8 cellular contexts compared by ENCODE assay signal in the genomic region with DNA sequence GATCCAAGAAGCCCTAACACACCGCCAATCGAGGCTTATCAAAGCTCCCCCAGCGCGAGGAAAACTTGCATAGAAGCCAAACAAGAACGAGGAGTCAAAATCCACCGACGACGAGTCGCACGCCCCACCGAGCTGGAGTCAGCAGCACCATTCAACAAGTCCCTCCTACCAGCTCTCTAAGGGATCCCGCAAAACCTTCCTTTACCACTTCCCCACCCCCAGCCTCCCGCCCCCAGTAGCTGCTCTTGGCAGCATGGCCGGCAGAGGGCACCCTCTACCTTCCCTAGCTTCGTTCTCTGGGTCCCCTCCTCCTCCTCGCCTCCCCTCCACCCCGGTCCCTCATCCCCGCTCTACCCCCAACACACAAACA. TPM values are rescaled to one million over a fixed set of nuclear protein-coding genes. Genes with fewer than 3 reads are reported as not detected.
DNase-seq lines count a peak whose midpoint lies in the region; ATAC-seq and TF ChIP-seq lines count a peak whose summit lies in the region.

No MANE protein-coding gene starts in this region.

- intact Hi-C loops in heart right ventricle (cut with DNase I) = loop anchor here in 8 of 10 donors (1.0 to 10.0 kb wide), 14 partner anchors 47 to 1636 kb away; no protein-coding TSS in a partner anchor

- H3K27me3 ChIP-seq in HUES6 (ENCODE audit: control insufficient read depth, insufficient read depth, low read length) (peaks cover 46% of the 10 kb centered on the region), heart right ventricle (peaks cover 3 to 89% (median 53%) of the 10 kb centered on the region in 7 donors), rectal smooth muscle tissue (ENCODE audit: control insufficient read depth, insufficient read depth, low read length) (peaks cover 13% of the 10 kb centered on the region)

- H3K4me3 ChIP-seq in HUES6 (ENCODE audit: low read depth, low read length) = peak overlapping the region; percentile 79
- H3K4me3 ChIP-seq in heart right ventricle = peak overlapping the region in 9 of 10 donors; percentile 55 to 68 (median 62)
- H3K4me3 ChIP-seq in rectal smooth muscle tissue (ENCODE audit: low read length) = peak overlapping the region; percentile 48

- H3K9me3 ChIP-seq in HUES6 (ENCODE audit: control insufficient read depth, insufficient read depth, low read depth, low read length) (no peaks in the 10 kb centered on the region), heart right ventricle (no peaks in the 10 kb centered on the region)

- DNase-seq in ELF-1 (ENCODE audit: low read depth, low spot score) (peak; percentile 94), SHP77 treated with DMSO at 0.1 percent for 48 hours (lab: John Stamatoyannopoulos, UW) (peak; percentile 9), heart right ventricle (peak; percentile 77 to 78), cortex of kidney (lab: John Stamatoyannopoulos, UW) (no peak)
- peak; percentile 65 for DNase-seq in activated naive CD8-positive, alpha-beta T cell treated with anti-CD3 and anti-CD28 coated beads for 36 hours

- peak overlapping the region; percentile 50 for H3K4me3 Mint-ChIP-seq in activated naive CD8-positive, alpha-beta T cell treated with anti-CD3 and anti-CD28 coated beads for 36 hours

- ATAC-seq in GM21528 (IDR thresholded peaks at IDR 0.05; ENCODE audit: low FRiP score, unreplicated experiment) (peak; percentile 58), heart right ventricle (peak; percentile 80 to 95 (median 92))

- no peak overlapping the region for H3K27ac Mint-ChIP-seq in activated naive CD8-positive, alpha-beta T cell treated with anti-CD3 and anti-CD28 coated beads for 36 hours

- no peaks in the 10 kb centered on the region for H3K36me3 Mint-ChIP-seq in activated naive CD8-positive, alpha-beta T cell treated with anti-CD3 and anti-CD28 coated beads for 36 hours

- no peaks in the 10 kb centered on the region for H3K9me3 Mint-ChIP-seq in activated naive CD8-positive, alpha-beta T cell treated with anti-CD3 and anti-CD28 coated beads for 36 hours

- H3K9ac ChIP-seq in HUES6 (ENCODE audit: low read length) = peak overlapping the region; percentile 72
- no peak overlapping the region for H3K9ac ChIP-seq in rectal smooth muscle tissue (ENCODE audit: low read length)

- H3K27ac ChIP-seq in HUES6 (ENCODE audit: low read depth, low read length) (peak overlapping the region; percentile 15; the same call in 1 of the 2 replicates), heart right ventricle (peak overlapping the region in 7 of 10 donors; percentile 18 to 87 (median 75)), rectal smooth muscle tissue (ENCODE audit: low read depth, low read length) (no peak overlapping the region)

- H3K36me3 ChIP-seq in HUES6 (ENCODE audit: control insufficient read depth, insufficient read depth, low read length) = no peaks in the 10 kb centered on the region
- no peaks in the 10 kb centered on the region for H3K36me3 ChIP-seq in heart right ventricle
- H3K36me3 ChIP-seq in rectal smooth muscle tissue (ENCODE audit: control insufficient read depth, insufficient read depth, low read length) = no peaks in the 10 kb centered on the region

- peaks cover 62% of the 10 kb centered on the region for H3K4me1 ChIP-seq in HUES6 (ENCODE audit: control insufficient read depth, insufficient read depth, low read length)
- peaks cover 0 to 32% (median 21%) of the 10 kb centered on the region in 9 donors for H3K4me1 ChIP-seq in heart right ventricle
- H3K4me1 ChIP-seq in rectal smooth muscle tissue (ENCODE audit: control insufficient read depth, insufficient read depth, low read length) = peaks cover 3% of the 10 kb centered on the region

- peak; percentile 57 to 84 (median 76) for TF ChIP-seq CTCF in heart right ventricle (IDR thresholded peaks at IDR 0.05)

- H3K4me1 Mint-ChIP-seq in activated naive CD8-positive, alpha-beta T cell treated with anti-CD3 and anti-CD28 coated beads for 36 hours = peaks cover 25% of the 10 kb centered on the region

- WGBS in heart right ventricle, 2 donors = 0% methylated on average over 18 of the region's 18 CpGs

- H3K27me3 Mint-ChIP-seq in activated naive CD8-positive, alpha-beta T cell treated with anti-CD3 and anti-CD28 coated beads for 36 hours = peaks cover 84% of the 10 kb centered on the region

RNA-seq across cellular contexts. Expression of a gene that starts 1.4 kb away (rescaled TPM):
- total RNA-seq in activated naive CD8-positive, alpha-beta T cell treated with anti-CD3 and anti-CD28 coated beads for 36 hours = not detected
- 10 to 100 TPM in 2 of 10 donors, 1 to 10 TPM in 7, under 1 TPM in 1; 0.67 to 19.1 (median 4.0) TPM for total RNA-seq in heart right ventricle
- 1 to 10 TPM in 1 of 2 donors, under 1 TPM in 1; 0.16 to 1.4 TPM for polyA plus RNA-seq in heart right ventricle
